ENCODE assay signal across 13 cellular contexts in the genomic region with DNA sequence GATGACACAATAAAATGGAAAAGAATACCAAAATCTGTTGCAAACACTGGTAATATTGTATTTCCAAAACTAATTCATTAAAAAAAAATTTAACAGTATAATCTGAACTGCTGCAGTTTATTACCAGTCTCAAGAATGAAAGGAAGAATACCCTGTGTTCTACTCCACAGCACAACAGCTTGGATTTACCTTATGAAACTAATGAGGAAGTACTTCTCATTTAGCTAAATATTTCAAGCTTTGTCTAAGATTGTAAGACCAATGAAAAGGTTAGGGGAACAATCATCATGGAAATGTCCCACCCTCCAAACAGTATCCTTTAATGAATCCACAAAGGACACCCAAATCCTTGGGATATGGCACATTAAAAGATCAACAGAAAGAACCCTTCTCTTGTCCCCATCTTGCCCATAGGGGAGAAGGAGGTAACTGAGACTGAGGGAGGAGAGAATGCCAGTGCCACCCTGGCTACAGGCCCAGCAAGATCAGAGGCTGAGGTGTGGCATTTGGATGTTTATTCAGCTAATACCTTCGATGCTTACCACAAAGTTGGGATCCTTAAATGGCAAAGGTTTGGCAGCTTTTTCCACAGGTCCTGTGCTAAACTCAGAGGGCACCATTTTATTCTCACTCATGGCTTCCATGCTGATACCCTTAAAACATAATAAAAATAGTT. TPM values are rescaled to one million over a fixed set of nuclear protein-coding genes. Genes with fewer than 3 reads are reported as not detected.
DNase-seq lines count a peak whose midpoint lies in the region; ATAC-seq, FAIRE-seq and TF ChIP-seq lines count a peak whose summit lies in the region.
"Had no signal": no experiment of that assay in that cellular context is flagged by ENCODE, and none has a peak within 500 bp of the region (broad histone marks: within the 10 kb centered on the region; RNA-seq: fewer than 3 reads in every experiment).

No MANE protein-coding gene starts in this region.

- H3K4me3 ChIP-seq in IMR-90 (ENCODE audit: insufficient read depth, low read depth, low read length) (no peak overlapping the region), GM12878 (no peak overlapping the region), liver (ENCODE audit: low read depth in 1 of 3, low read length in 3 of 3) (no peak overlapping the region), stomach (no peak overlapping the region), prostate gland (no peak overlapping the region)
- H3K4me3 ChIP-seq: dorsolateral prefrontal cortex, SJSA1, tibial artery had no signal

- WGBS in IMR-90 (ENCODE audit: extremely low coverage in 2 of 2, insufficient read length in 1 of 2), 2 experiments, result no CpG with 5 or more reads among the region's 1 CpG
- WGBS in GM12878 (ENCODE audit: insufficient coverage, insufficient replicate concordance, low lambda C conversion rate, missing lambda C conversion rate), result 94% methylated on average over 1 of the region's 1 CpG
- WGBS in liver, result 22% methylated on average over 1 of the region's 1 CpG
- WGBS in stomach, 5 donors, result 22 to 50% (median 33%) methylated on average over 1 of the region's 1 CpG
- WGBS in prostate gland, result 26% methylated on average over 1 of the region's 1 CpG

- in situ Hi-C loops in IMR-90 (cut with MboI; ENCODE audit: low sequenced_read_pairs) (no loop called here), GM12878 (cut with MboI) (no loop called here)

- RAD21 ChIA-PET in GM12878 (lab: Charles Lee; ENCODE audit: unreplicated experiment), result interaction anchor here (0.7 to 4.9 kb wide), 6 partner anchors 11 to 71 kb away, joined by 3 to 57 read pairs (median 4); a partner anchor contains a TSS

- ATAC-seq in IMR-90 (ENCODE audit: low read depth), result no peak
- 0 out of 3 replicates have a peak, but pooled peaks have one; percentile 11 for ATAC-seq in GM12878
- ATAC-seq in GM18511 (IDR thresholded peaks at IDR 0.05; ENCODE audit: unreplicated experiment), result no peak
- ATAC-seq: activated CD8-positive, alpha-beta T cell treated with anti-CD3 and anti-CD28 coated beads for 36 hours had no signal

- FAIRE-seq in GM12878 (lab: Jason Lieb, UNC) (no peak), GM12891 (lab: Jason Lieb, UNC) (no peak)

- no peak overlapping the region for H3K23ac ChIP-seq in IMR-90 (ENCODE audit: low read depth, low read length)

- H3K4me1 ChIP-seq in IMR-90 (ENCODE audit: control insufficient read depth, insufficient read depth, low read length) (peaks cover 5% of the 10 kb centered on the region), GM12878 (ENCODE audit: control insufficient read depth, insufficient read depth, low read length) (no peaks in the 10 kb centered on the region; the same call in 1 of the 2 replicates), liver (ENCODE audit: control insufficient read depth in 4 of 4, insufficient read depth in 4 of 4, low read length in 3 of 4) (peaks cover 6 to 45% (median 17%) of the 10 kb centered on the region in 4 donors), stomach (peaks cover 35 to 71% (median 53%) of the 10 kb centered on the region in 4 donors), prostate gland (replicated peaks) (no peaks in the 10 kb centered on the region)

- BruUV-seq in IMR-90 (replicated peaks; lab: Mats Ljungman, UMichigan) (no TSS peak), GM12878 (replicated peaks; lab: Mats Ljungman, UMichigan) (no TSS peak)

- DNase-seq in IMR-90, result no peak
- no peak for DNase-seq in GM12878 (ENCODE audit: low read depth, low spot score)
- DNase-seq in stomach, result peak; percentile 83
- no peak for DNase-seq in prostate gland (ENCODE audit: low spot score)
- DNase-seq in GM12891 (ENCODE audit: insufficient read length, low spot score), result no peak
- DNase-seq: activated CD8-positive, alpha-beta T cell treated with anti-CD3 and anti-CD28 coated beads for 36 hours; CD8-positive, alpha-beta memory T cell; NCI-H2107; tibial artery had no signal

- H2BK20ac ChIP-seq in IMR-90 (ENCODE audit: low read depth, low read length), result no peak overlapping the region

- TF ChIP-seq RAD21 in IMR-90 (IDR thresholded peaks at IDR 0.05; ENCODE audit: low read length) (no peak), GM12878 (IDR thresholded peaks at IDR 0.05; ENCODE audit: insufficient read depth, low read depth, low read length) (no peak), liver (IDR thresholded peaks at IDR 0.05) (no peak)

- peak overlapping the region; percentile 26 for H2AFZ ChIP-seq in IMR-90 (replicated peaks; ENCODE audit: low read length, poor library complexity)
- H2AFZ ChIP-seq in GM12878 (ENCODE audit: control insufficient read depth, low read depth, low read length), result no peak overlapping the region

- H3K9me3 ChIP-seq in IMR-90 (ENCODE audit: control insufficient read depth, insufficient read depth, low read length) (no peaks in the 10 kb centered on the region), GM12878 (replicated peaks; ENCODE audit: control insufficient read depth, insufficient read depth, low read length) (no peaks in the 10 kb centered on the region), liver (ENCODE audit: control insufficient read depth in 4 of 4, low read length in 3 of 4) (no peaks in the 10 kb centered on the region), stomach (no peaks in the 10 kb centered on the region), prostate gland (no peaks in the 10 kb centered on the region)
- H3K9me3 ChIP-seq: SJSA1, tibial artery had no signal

- H3K9ac ChIP-seq in IMR-90 (ENCODE audit: low read depth, low read length), result no peak overlapping the region
- no peak overlapping the region for H3K9ac ChIP-seq in GM12878 (ENCODE audit: control insufficient read depth, insufficient read depth, low read length)
- no peak overlapping the region for H3K9ac ChIP-seq in liver (ENCODE audit: low read depth in 1 of 2, low read length in 2 of 2)

- H3K14ac ChIP-seq in IMR-90 (replicated peaks; ENCODE audit: low read depth, low read length), result no peak overlapping the region

- H4K5ac ChIP-seq in IMR-90 (ENCODE audit: low read depth, low read length), result no peak overlapping the region

- no peak overlapping the region for H3K56ac ChIP-seq in IMR-90 (ENCODE audit: extremely low read depth, insufficient read depth, low read length)

- no peak overlapping the region for H2AK9ac ChIP-seq in IMR-90 (replicated peaks; ENCODE audit: low read depth, low read length, poor library complexity)

- H2BK120ac ChIP-seq in IMR-90 (ENCODE audit: low read depth, low read length), result no peak overlapping the region

- H3K27ac ChIP-seq in IMR-90 (ENCODE audit: insufficient read depth, low read length) (no peak overlapping the region), GM12878 (ENCODE audit: control insufficient read depth, insufficient read depth) (no peak overlapping the region), liver (ENCODE audit: low read depth in 1 of 2, low read length in 2 of 2) (peak overlapping the region in 1 of 2 donors; percentile 15), stomach (peak overlapping the region; percentile 77 to 91 (median 83)), prostate gland (no peak overlapping the region)
- H3K27ac ChIP-seq: dorsolateral prefrontal cortex, SJSA1 had no signal

- H2AK5ac ChIP-seq in IMR-90 (ENCODE audit: low read depth, low read length), result no peak overlapping the region

- H3K79me2 ChIP-seq in GM12878 (ENCODE audit: control insufficient read depth, insufficient read depth, low read length), result no peaks in the 10 kb centered on the region; the same call in none of the 2 replicates

- TF ChIP-seq EP300 in GM12878 (IDR thresholded peaks at IDR 0.05; ENCODE audit: borderline replicate concordance in 1 of 2, control insufficient read depth in 1 of 2, low read depth in 2 of 2, low read length in 2 of 2) (no peak), stomach (IDR thresholded peaks at IDR 0.05) (no peak)

- H3K27me3 ChIP-seq in IMR-90 (ENCODE audit: control insufficient read depth, insufficient read depth, low read length) (no peaks in the 10 kb centered on the region), GM12878 (replicated peaks in 1 of 2; ENCODE audit: control insufficient read depth in 2 of 2, insufficient read depth in 2 of 2, low read length in 1 of 2) (no peaks in the 10 kb centered on the region), liver (ENCODE audit: control insufficient read depth in 4 of 4, insufficient read depth in 4 of 4, low read length in 3 of 4) (no peaks in the 10 kb centered on the region), stomach (no peaks in the 10 kb centered on the region), prostate gland (replicated peaks; ENCODE audit: insufficient read depth) (no peaks in the 10 kb centered on the region)
- H3K27me3 ChIP-seq: dorsolateral prefrontal cortex, SJSA1, tibial artery had no signal

- POLR2A ChIA-PET in IMR-90 (lab: Charles Lee; ENCODE audit: unreplicated experiment) (no interaction called here), GM12878 (lab: Charles Lee) (interaction anchor here (0.8 to 8.2 kb wide), 7 partner anchors 7 to 593 kb away, joined by 3 to 106 read pairs (median 5); a partner anchor contains a TSS)

- H3K79me1 ChIP-seq in IMR-90 (ENCODE audit: low read depth in 1 of 2, low read length in 2 of 2), result peaks cover 0 to 3% of the 10 kb centered on the region in 2 experiments; a peak in 1 of 4 replicates

- no peak overlapping the region for H4K91ac ChIP-seq in IMR-90 (ENCODE audit: insufficient read depth, low read depth, low read length)

- H3K18ac ChIP-seq in IMR-90 (ENCODE audit: low read depth, low read length), result no peak overlapping the region

- H3K4ac ChIP-seq in IMR-90 (ENCODE audit: low read depth, low read length), result no peak overlapping the region

- no peak overlapping the region for H2BK15ac ChIP-seq in IMR-90 (ENCODE audit: low read depth, low read length)

- TF ChIP-seq CTCF in IMR-90 (conservative IDR thresholded peaks at IDR 0.05; ENCODE audit: low read depth, low read length) (no peak), GM12878 (IDR thresholded peaks at IDR 0.05 in 2 of 3, conservative IDR thresholded peaks at IDR 0.05 in 1 of 3; ENCODE audit: control insufficient read depth in 2 of 3, extremely low read depth in 1 of 3, insufficient read depth in 1 of 3, low read depth in 3 of 3, low read length in 3 of 3) (no peak), liver (IDR thresholded peaks at IDR 0.05; ENCODE audit: low read depth, low read length, missing input control) (no peak), stomach (IDR thresholded peaks at IDR 0.05) (no peak), prostate gland (IDR thresholded peaks at IDR 0.05) (no peak)

- H4K20me1 ChIP-seq in IMR-90 (ENCODE audit: insufficient read depth, low read length) (no peaks in the 10 kb centered on the region), GM12878 (ENCODE audit: control insufficient read depth, insufficient read depth) (no peaks in the 10 kb centered on the region)

- no peaks in the 10 kb centered on the region for H3K36me3 ChIP-seq in IMR-90 (ENCODE audit: control insufficient read depth, insufficient read depth, low read length)
- no peaks in the 10 kb centered on the region; a peak in 2 of 4 replicates for H3K36me3 ChIP-seq in GM12878 (ENCODE audit: control insufficient read depth in 2 of 2, insufficient read depth in 2 of 2, low read length in 1 of 2)
- no peaks in the 10 kb centered on the region for H3K36me3 ChIP-seq in liver (ENCODE audit: control insufficient read depth in 4 of 4, insufficient read depth in 3 of 4, low read depth in 1 of 4, low read length in 3 of 4)
- peaks cover 0 to 5% (median 2%) of the 10 kb centered on the region in 4 donors for H3K36me3 ChIP-seq in stomach
- no peaks in the 10 kb centered on the region for H3K36me3 ChIP-seq in prostate gland
- H3K36me3 ChIP-seq: SJSA1, tibial artery had no signal

- no peak for TF ChIP-seq POLR2A in IMR-90 (IDR thresholded peaks at IDR 0.05; ENCODE audit: low read depth, low read length)
- no peak for TF ChIP-seq POLR2A in GM12878 (IDR thresholded peaks at IDR 0.05; ENCODE audit: low read depth, low read length)
- no peak for TF ChIP-seq POLR2A in stomach (IDR thresholded peaks at IDR 0.05)
- no peak for TF ChIP-seq POLR2A in prostate gland (IDR thresholded peaks at IDR 0.05)
- no peak for TF ChIP-seq POLR2A in GM12891 (IDR thresholded peaks at IDR 0.05; ENCODE audit: low read depth, low read length)

- no peak overlapping the region for H4K8ac ChIP-seq in IMR-90 (ENCODE audit: low read depth in 2 of 2, low read length in 2 of 2)

- dilution Hi-C loops in IMR-90 (cut with HindIII; ENCODE audit: low sequenced_read_pairs, unreplicated experiment), result no loop called here

- intact Hi-C loops in IMR-90 (cut with micrococcal nuclease) (no loop called here), GM12878 (cut with micrococcal nuclease; ENCODE audit: unreplicated experiment) (no loop called here), stomach (cut with DNase I; ENCODE audit: low total_unique reads) (no loop called here), prostate gland (cut with DNase I) (no loop called here)

- H2BK5ac ChIP-seq in IMR-90 (ENCODE audit: low read depth, low read length, poor library complexity, severe bottlenecking), result no peak overlapping the region

- peaks cover 10% of the 10 kb centered on the region; the same call in 1 of the 2 replicates for H3K9me1 ChIP-seq in IMR-90 (ENCODE audit: insufficient read depth, low read length)

- SMC1A ChIA-PET in GM12878 (lab: Charles Lee; ENCODE audit: uncharacterized antibody, unreplicated experiment), result interaction anchor here (0.8 to 8.1 kb wide), 9 partner anchors 15 to 207 kb away, joined by 3 to 122 read pairs (median 6); a partner anchor contains a TSS

- H3K4me2 ChIP-seq in IMR-90 (ENCODE audit: low read depth, low read length), result no peak overlapping the region
- H3K4me2 ChIP-seq in GM12878 (ENCODE audit: control insufficient read depth, insufficient read depth), result no peak overlapping the region

- CTCF ChIA-PET in IMR-90 (lab: Yijun Ruan, JAX), result no interaction called here
- CTCF ChIA-PET in GM12878 (lab: Yijun Ruan, JAX), result interaction anchor here (0.7 to 3.7 kb wide), 4 partner anchors 11 to 101 kb away, joined by 3 to 13 read pairs (median 4); no protein-coding TSS in a partner anchor

RNA-seq across cellular contexts. Expression of a gene that starts 17.7 kb away (rescaled TPM):
- total RNA-seq in IMR-90 (2012; rRNA removed), result 4.4 and 5.6 TPM in 2 replicates
- 16.2 and 17.1 TPM in 2 replicates for polyA plus RNA-seq in IMR-90 (2012; rRNA removed)
- 9.3 and 9.6 TPM in 2 replicates for polyA plus RNA-seq in IMR-90 (2012; cell fraction: cytosol; rRNA removed)
- polyA plus RNA-seq in IMR-90 (2012; cell fraction: nucleus; rRNA removed; ENCODE audit: low replicate concordance), result 10.3 and 25.5 TPM in 2 replicates
- 39.2 and 40.2 TPM in 2 replicates for total RNA-seq in GM12878 (2013; cell fraction: nucleolus; rRNA removed)
- 9.8 and 9.9 TPM in 2 replicates for total RNA-seq in GM12878 (2014; rRNA removed)
- 16.0 and 18.1 TPM in 2 replicates for total RNA-seq in GM12878 (2014; rRNA removed; fragmentation: Illumina TruSeq; extraction: Trizol)
- total RNA-seq in GM12878 (2021), result 29.3 and 30.7 TPM in 2 replicates
- 17.9 TPM for polyA plus RNA-seq in GM12878 (2011; ENCODE audit: low read depth)
- 31.3 and 31.6 TPM in 2 replicates for polyA plus RNA-seq in GM12878 (2011; rRNA removed)
- 27.9 and 34.4 TPM in 2 replicates for polyA plus RNA-seq in GM12878 (2011; cell fraction: cytosol; rRNA removed)
- polyA plus RNA-seq in GM12878 (2011; cell fraction: nucleus; rRNA removed), result 29.8 and 31.2 TPM in 2 replicates
- polyA plus RNA-seq in GM12878 (2012), result 15.2 and 16.8 TPM in 2 replicates
- 32.8 and 34.2 TPM in 2 replicates for polyA plus RNA-seq in GM12878 (2014; fragmentation: Illumina TruSeq; extraction: Trizol)
- 10 to 100 TPM; 25.0 to 31.6 TPM for polyA plus RNA-seq in GM12878 (2014; fragmentation: Nextera tagmentation; extraction: Ambion mirVana)
- 29.7 and 43.2 TPM in 2 replicates for polyA plus RNA-seq in GM12878 (2014; rRNA removed)
- 10 to 100 TPM; 28.3 to 30.9 TPM for polyA plus RNA-seq in GM12878 (2016; fragmentation: Nextera tagmentation; extraction: Ambion mirVana)
- polyA minus RNA-seq in GM12878 (2011; rRNA and poly(A)+ RNA removed), result 13.2 and 19.6 TPM in 2 replicates
- 4.9 and 10.4 TPM in 2 replicates for polyA minus RNA-seq in GM12878 (2011; cell fraction: cytosol; rRNA and poly(A)+ RNA removed)
- 9.2 and 15.2 TPM in 2 replicates for polyA minus RNA-seq in GM12878 (2011; cell fraction: nucleus; rRNA and poly(A)+ RNA removed)
- 10 to 100 TPM in 1 of 2 donors, 1 to 10 TPM in 1; 4.6 to 10.4 TPM for total RNA-seq in liver
- polyA plus RNA-seq in liver, result 10 to 100 TPM; 10.6 to 13.4 TPM
- total RNA-seq in stomach, result 10 to 100 TPM in 3 of 5 donors, 1 to 10 TPM in 1, not detected in 1; 8.7 to 54.3 (median 12.7) TPM
- polyA plus RNA-seq in stomach, result 10 to 100 TPM; 29.6 to 66.7 (median 35.9) TPM
- total RNA-seq in prostate gland, result 10 to 100 TPM in 1 of 2 donors, 1 to 10 TPM in 1; 5.0 to 26.4 TPM
- 22.4 TPM for polyA plus RNA-seq in GM12891 (2012; ENCODE audit: low read depth, missing spikeins)

Comparison
In these comparisons a context has a peak if more than half of its experiments do, and no peak if none do; other contexts are left out.
1. H3K27ac ChIP-seq: peak in stomach (5 of 5); none in IMR-90 (single experiment), GM12878 (single experiment) and prostate gland (0 of 2).